ENCODE assay signal across 10 cellular contexts in the genomic region with DNA sequence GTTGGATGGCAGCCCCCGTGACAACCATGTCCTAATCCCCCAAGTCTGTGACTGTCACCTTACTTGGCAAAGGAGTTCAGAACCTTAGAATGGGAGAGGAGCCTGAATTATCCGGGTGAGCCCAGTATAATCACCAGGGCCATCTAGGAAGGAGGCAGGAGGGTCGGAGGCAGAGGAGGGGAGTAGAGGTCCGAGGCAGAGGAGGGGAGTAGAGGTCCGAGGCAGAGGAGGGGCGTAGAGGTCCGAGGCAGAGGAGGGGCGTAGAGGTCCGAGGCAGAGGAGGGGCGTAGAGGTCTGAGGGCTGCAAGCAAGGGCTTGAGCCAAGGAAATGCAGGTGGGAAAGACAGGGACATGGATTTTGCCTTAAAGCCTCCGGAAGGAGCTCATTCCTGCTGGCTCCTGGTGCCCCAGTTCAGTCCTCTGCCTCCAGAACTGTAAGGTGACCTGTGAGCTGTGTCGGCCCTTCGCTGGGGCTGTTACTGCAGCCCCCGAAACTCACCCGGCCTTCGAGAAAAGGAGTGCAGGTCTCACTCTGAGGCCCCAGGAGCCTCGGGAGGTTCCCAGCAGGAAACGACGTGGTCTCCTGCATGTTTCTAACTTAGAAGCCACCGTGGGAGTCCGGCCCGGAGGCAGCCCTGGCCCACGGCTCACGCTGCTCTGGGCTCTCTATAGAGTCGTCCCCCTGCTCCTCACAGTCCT. TPM values are rescaled to one million over a fixed set of nuclear protein-coding genes. Genes with fewer than 3 reads are reported as not detected.
DNase-seq lines count a peak whose midpoint lies in the region; ATAC-seq and TF ChIP-seq lines count a peak whose summit lies in the region.
"Had no signal": no experiment of that assay in that cellular context is flagged by ENCODE, and none has a peak within 500 bp of the region (broad histone marks: within the 10 kb centered on the region; RNA-seq: fewer than 3 reads in every experiment).

No MANE protein-coding gene starts in this region.

- peaks cover 7% of the 10 kb centered on the region for H3K36me3 Mint-ChIP-seq in Caco-2 (ENCODE audit: insufficient read depth, unreplicated experiment)

- H3K9me3 ChIP-seq in Caco-2: no peaks in the 10 kb centered on the region
- no peaks in the 10 kb centered on the region for H3K9me3 ChIP-seq in skeletal muscle tissue (ENCODE audit: control insufficient read depth in 3 of 3, low read length in 3 of 3)

- H3K27me3 ChIP-seq in Caco-2 (replicated peaks; ENCODE audit: control insufficient read depth, insufficient read depth, low read length): no peaks in the 10 kb centered on the region
- no peaks in the 10 kb centered on the region for H3K27me3 ChIP-seq in foreskin keratinocyte
- peaks cover 3 to 9% (median 4%) of the 10 kb centered on the region in 3 donors for H3K27me3 ChIP-seq in skeletal muscle tissue (ENCODE audit: control insufficient read depth in 3 of 3, insufficient read depth in 3 of 3, low read length in 3 of 3)

- H3K4me3 ChIP-seq in Caco-2 (ENCODE audit: low read depth, low read length) (no peak overlapping the region), skeletal muscle tissue (ENCODE audit: low read length in 3 of 3) (no peak overlapping the region)

- H3K27ac ChIP-seq in VCaP: peak overlapping the region; percentile 100
- peak overlapping the region; percentile 92 for H3K27ac ChIP-seq in foreskin keratinocyte
- peak overlapping the region; percentile 88 for H3K27ac ChIP-seq in skeletal muscle tissue (ENCODE audit: low read depth, low read length)

- no peak for DNase-seq in Caco-2
- no peak for DNase-seq in foreskin keratinocyte
- DNase-seq in C1 segment of cervical spinal cord (lab: John Stamatoyannopoulos, UW): no peak
- DNase-seq in EL: no peak
- no peak for DNase-seq in DMS 273 treated with DMSO at 0.1 percent for 48 hours (lab: John Stamatoyannopoulos, UW)
- DNase-seq: activated naive CD4-positive, alpha-beta T cell treated with anti-CD3 and anti-CD28 coated beads, Interleukin-2, amount 50 U/mL, for 16 hours; endodermal cell had no signal

- H3K4me3 Mint-ChIP-seq in Caco-2 (ENCODE audit: unreplicated experiment): no peak overlapping the region
- H3K4me3 Mint-ChIP-seq: endodermal cell had no signal

- POLR2A ChIA-PET in Caco-2 (lab: Charles Lee): no interaction called here

- no peak for TF ChIP-seq CTCF in Caco-2 (IDR thresholded peaks at IDR 0.05; ENCODE audit: insufficient read depth in 1 of 2, low read depth in 1 of 2, low read length in 1 of 2, severe bottlenecking in 1 of 2, unreplicated experiment in 1 of 2)
- TF ChIP-seq CTCF in VCaP (conservative IDR thresholded peaks at IDR 0.05): no peak
- TF ChIP-seq CTCF in foreskin keratinocyte (conservative IDR thresholded peaks at IDR 0.05): no peak

- no TSS peak for BruUV-seq in Caco-2 (replicated peaks; lab: Mats Ljungman, UMichigan)

- peaks cover 19% of the 10 kb centered on the region for H3K4me1 Mint-ChIP-seq in Caco-2 (ENCODE audit: low read depth, unreplicated experiment)

- intact Hi-C loops in Caco-2 (cut with micrococcal nuclease; ENCODE audit: unreplicated experiment): no loop called here

- peak overlapping the region in 1 of 3 donors; percentile 66 for H3K9ac ChIP-seq in skeletal muscle tissue (ENCODE audit: low read depth in 1 of 3, low read length in 3 of 3)

- no peaks in the 10 kb centered on the region for H3K9me3 Mint-ChIP-seq in Caco-2 (ENCODE audit: unreplicated experiment)
- H3K9me3 Mint-ChIP-seq: endodermal cell had no signal

- CTCF ChIA-PET in Caco-2 (lab: Charles Lee): interaction anchor here (0.5 to 0.6 kb wide), 2 partner anchors 172 to 1480 kb away, joined by 3 to 4 read pairs; no protein-coding TSS in a partner anchor

- peaks cover 30% of the 10 kb centered on the region for H3K4me1 ChIP-seq in Caco-2
- H3K4me1 ChIP-seq in foreskin keratinocyte: peaks cover 14% of the 10 kb centered on the region
- peaks cover 32 to 63% (median 46%) of the 10 kb centered on the region in 3 donors for H3K4me1 ChIP-seq in skeletal muscle tissue (ENCODE audit: control insufficient read depth in 3 of 3, insufficient read depth in 3 of 3, low read length in 3 of 3)

- no peaks in the 10 kb centered on the region for H3K27me3 Mint-ChIP-seq in Caco-2 (ENCODE audit: insufficient read depth, unreplicated experiment)

- ATAC-seq in foreskin keratinocyte: no peak
- no peak for ATAC-seq in GM18868 (IDR thresholded peaks at IDR 0.05; ENCODE audit: unreplicated experiment)

- no peaks in the 10 kb centered on the region for H3K36me3 ChIP-seq in Caco-2 (ENCODE audit: control insufficient read depth, insufficient read depth, low read length)
- H3K36me3 ChIP-seq in skeletal muscle tissue (ENCODE audit: control insufficient read depth in 3 of 3, insufficient read depth in 3 of 3, low read length in 3 of 3): no peaks in the 10 kb centered on the region

- peak overlapping the region; percentile 56 for H3K27ac Mint-ChIP-seq in Caco-2 (ENCODE audit: unreplicated experiment)

RNA-seq across cellular contexts. Expression of a gene that starts 20.0 kb away (rescaled TPM):
- total RNA-seq in Caco-2 (2022): 18.7 and 23.6 TPM in 2 replicates
- total RNA-seq in foreskin keratinocyte: 2.3 and 2.4 TPM in 2 replicates
- 1.5 and 1.9 TPM in 2 replicates for polyA plus RNA-seq in foreskin keratinocyte
- total RNA-seq in skeletal muscle tissue: not detected
